Comparison of ENCODE assay signal across 1 cellular context in the genomic region with DNA sequence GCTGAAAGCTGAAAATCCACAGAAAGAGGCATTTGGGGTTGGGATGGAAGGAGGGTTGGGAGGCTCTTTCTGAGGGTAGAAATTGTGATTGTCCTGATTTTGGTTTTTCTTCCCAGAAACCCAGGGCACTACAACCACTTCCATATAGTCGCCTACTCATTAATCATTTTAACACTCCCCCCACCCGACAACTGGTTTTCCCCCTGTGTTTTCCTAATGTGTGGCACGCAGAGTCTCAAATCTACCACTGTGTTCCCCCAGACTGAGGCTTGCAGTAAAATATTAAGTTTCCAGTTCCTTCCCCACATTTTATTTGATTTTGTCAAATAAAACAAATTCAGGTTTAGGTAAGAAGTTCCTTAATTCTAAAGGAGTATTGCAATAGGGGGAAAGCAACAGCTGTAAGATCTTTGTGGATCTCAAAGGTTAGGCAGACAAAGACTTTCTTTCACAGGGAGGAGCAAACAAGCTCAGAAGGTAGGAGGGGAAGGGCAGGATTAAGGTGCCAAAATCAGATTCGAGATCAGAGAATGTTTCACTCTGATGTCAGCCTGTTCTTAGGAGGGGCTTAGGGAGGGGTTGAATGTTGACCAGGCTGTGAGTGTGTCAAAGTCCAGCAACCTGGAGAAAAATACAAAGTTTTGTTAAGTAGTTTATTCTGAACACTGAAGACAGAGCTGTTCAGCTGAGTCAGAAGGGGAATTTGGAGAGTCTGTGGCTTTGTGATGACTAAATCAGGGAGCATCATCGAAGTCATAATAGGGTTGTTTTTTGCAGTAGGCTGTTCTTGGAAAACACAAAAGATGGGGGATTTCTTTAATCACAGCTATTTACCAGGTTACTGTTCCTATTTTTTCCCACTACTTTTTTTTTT.
A peak's percentile ranks its signal among the peaks of the same experiment; 100 is the strongest.
TF ChIP-seq lines count a peak whose summit lies in the region.

No MANE protein-coding gene starts in this region.

TF ChIP-seq in HepG2, 621 proteins besides CTCF, POLR2A, EP300 and RAD21 (continued from another document and continues in another):
- TF ChIP-seq ZNF687 (CRISPR knock-in tag; IDR thresholded peaks at IDR 0.05) (no peak), E2F1 (CRISPR knock-in tag; IDR thresholded peaks at IDR 0.05) (no peak), YEATS4 (CRISPR knock-in tag; IDR thresholded peaks at IDR 0.05; ENCODE audit: borderline replicate concordance) (0 out of 2 replicates have a peak, but pooled peaks have one; percentile 29), ZNF704 (CRISPR knock-in tag; IDR thresholded peaks at IDR 0.05; ENCODE audit: borderline replicate concordance) (no peak), KLF9 (CRISPR knock-in tag; IDR thresholded peaks at IDR 0.05; ENCODE audit: low read depth) (no peak), HNF1A (IDR thresholded peaks at IDR 0.05; ENCODE audit: low read depth) (no peak), HNF1A (CRISPR knock-in tag; IDR thresholded peaks at IDR 0.05; ENCODE audit: borderline replicate concordance) (peak; percentile 61; the same call in 1 of the 2 replicates), ZNF234 (CRISPR knock-in tag; conservative IDR thresholded peaks at IDR 0.05) (no peak), XRCC5 (optimal IDR thresholded peaks at IDR 0.05; ENCODE audit: low read length) (peak; percentile 65), FOSL1 (CRISPR knock-in tag; IDR thresholded peaks at IDR 0.05; ENCODE audit: borderline replicate concordance) (no peak), FOXK2 (IDR thresholded peaks at IDR 0.05) (no peak), ZNF781 (CRISPR knock-in tag; IDR thresholded peaks at IDR 0.05; ENCODE audit: borderline replicate concordance, not compliant biosample characterization) (no peak), ZNF142 (CRISPR knock-in tag; IDR thresholded peaks at IDR 0.05) (no peak), NKX3-1 (CRISPR knock-in tag; IDR thresholded peaks at IDR 0.05) (no peak), ZNF225 (CRISPR knock-in tag; IDR thresholded peaks at IDR 0.05) (no peak)
- TF ChIP-seq, protein P1, sequence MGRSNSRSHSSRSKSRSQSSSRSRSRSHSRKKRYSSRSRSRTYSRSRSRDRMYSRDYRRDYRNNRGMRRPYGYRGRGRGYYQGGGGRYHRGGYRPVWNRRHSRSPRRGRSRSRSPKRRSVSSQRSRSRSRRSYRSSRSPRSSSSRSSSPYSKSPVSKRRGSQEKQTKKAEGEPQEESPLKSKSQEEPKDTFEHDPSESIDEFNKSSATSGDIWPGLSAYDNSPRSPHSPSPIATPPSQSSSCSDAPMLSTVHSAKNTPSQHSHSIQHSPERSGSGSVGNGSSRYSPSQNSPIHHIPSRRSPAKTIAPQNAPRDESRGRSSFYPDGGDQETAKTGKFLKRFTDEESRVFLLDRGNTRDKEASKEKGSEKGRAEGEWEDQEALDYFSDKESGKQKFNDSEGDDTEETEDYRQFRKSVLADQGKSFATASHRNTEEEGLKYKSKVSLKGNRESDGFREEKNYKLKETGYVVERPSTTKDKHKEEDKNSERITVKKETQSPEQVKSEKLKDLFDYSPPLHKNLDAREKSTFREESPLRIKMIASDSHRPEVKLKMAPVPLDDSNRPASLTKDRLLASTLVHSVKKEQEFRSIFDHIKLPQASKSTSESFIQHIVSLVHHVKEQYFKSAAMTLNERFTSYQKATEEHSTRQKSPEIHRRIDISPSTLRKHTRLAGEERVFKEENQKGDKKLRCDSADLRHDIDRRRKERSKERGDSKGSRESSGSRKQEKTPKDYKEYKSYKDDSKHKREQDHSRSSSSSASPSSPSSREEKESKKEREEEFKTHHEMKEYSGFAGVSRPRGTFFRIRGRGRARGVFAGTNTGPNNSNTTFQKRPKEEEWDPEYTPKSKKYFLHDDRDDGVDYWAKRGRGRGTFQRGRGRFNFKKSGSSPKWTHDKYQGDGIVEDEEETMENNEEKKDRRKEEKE (IDR thresholded peaks at IDR 0.05): no peak
- TF ChIP-seq, protein P2, sequence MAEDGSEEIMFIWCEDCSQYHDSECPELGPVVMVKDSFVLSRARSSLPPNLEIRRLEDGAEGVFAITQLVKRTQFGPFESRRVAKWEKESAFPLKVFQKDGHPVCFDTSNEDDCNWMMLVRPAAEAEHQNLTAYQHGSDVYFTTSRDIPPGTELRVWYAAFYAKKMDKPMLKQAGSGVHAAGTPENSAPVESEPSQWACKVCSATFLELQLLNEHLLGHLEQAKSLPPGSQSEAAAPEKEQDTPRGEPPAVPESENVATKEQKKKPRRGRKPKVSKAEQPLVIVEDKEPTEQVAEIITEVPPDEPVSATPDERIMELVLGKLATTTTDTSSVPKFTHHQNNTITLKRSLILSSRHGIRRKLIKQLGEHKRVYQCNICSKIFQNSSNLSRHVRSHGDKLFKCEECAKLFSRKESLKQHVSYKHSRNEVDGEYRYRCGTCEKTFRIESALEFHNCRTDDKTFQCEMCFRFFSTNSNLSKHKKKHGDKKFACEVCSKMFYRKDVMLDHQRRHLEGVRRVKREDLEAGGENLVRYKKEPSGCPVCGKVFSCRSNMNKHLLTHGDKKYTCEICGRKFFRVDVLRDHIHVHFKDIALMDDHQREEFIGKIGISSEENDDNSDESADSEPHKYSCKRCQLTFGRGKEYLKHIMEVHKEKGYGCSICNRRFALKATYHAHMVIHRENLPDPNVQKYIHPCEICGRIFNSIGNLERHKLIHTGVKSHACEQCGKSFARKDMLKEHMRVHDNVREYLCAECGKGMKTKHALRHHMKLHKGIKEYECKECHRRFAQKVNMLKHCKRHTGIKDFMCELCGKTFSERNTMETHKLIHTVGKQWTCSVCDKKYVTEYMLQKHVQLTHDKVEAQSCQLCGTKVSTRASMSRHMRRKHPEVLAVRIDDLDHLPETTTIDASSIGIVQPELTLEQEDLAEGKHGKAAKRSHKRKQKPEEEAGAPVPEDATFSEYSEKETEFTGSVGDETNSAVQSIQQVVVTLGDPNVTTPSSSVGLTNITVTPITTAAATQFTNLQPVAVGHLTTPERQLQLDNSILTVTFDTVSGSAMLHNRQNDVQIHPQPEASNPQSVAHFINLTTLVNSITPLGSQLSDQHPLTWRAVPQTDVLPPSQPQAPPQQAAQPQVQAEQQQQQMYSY (CRISPR knock-in tag; IDR thresholded peaks at IDR 0.05): no peak
- TF ChIP-seq, protein P3, sequence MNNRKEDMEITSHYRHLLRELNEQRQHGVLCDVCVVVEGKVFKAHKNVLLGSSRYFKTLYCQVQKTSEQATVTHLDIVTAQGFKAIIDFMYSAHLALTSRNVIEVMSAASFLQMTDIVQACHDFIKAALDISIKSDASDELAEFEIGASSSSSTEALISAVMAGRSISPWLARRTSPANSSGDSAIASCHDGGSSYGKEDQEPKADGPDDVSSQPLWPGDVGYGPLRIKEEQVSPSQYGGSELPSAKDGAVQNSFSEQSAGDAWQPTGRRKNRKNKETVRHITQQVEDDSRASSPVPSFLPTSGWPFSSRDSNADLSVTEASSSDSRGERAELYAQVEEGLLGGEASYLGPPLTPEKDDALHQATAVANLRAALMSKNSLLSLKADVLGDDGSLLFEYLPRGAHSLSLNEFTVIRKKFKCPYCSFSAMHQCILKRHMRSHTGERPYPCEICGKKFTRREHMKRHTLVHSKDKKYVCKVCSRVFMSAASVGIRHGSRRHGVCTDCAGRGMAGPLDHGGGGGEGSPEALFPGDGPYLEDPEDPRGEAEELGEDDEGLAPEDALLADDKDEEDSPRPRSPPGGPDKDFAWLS (CRISPR knock-in tag; IDR thresholded peaks at IDR 0.05; ENCODE audit: borderline replicate concordance): no peak
